Comparison of ENCODE assay signal across 8 cellular contexts in the genomic region with DNA sequence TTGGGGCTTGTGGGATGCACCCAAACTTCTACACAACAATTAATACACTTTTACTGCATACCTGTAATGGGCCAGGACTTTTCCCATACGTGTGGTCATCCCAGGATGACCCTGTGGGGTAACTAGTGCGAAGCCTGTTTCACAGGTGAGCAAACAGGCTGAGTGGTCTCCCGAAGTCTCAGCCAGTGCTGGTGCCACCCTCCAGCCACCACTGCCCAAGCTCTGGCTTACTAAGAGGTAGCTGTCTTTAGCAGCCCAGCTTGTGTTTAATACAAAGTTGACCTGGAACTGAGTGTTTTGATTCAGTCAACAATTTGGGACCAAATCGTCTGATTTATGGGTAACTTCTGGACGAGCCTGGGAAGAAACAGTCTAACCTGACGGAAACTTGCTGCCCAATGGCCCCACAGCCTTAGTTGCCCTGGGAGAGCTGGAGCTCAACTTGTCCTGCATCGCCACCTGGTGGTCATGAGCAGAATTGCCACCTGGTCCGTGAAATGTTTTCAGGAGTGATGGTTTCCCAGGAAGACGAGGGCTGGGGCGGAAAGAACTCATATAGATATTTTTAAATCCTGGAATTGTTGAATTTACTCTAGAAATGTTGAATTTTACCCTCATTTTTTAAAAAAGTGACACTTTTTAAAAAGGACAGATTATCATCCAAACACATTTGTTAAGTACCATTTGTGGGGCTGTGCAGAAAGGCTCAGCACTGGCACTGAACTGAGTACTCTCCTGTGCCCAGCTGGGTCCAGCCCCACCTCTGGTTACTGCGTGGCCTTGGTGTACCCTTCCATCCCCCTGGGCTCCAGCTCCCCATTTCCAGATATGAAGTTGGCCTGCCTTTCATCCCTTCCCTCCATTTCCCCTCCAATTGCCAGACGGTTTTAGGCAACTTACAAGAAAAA.
DNase-seq lines count a peak whose midpoint lies in the region; ATAC-seq and TF ChIP-seq lines count a peak whose summit lies in the region.

No MANE protein-coding gene starts in this region.

- H3K27me3 ChIP-seq in lung (ENCODE audit: control insufficient read depth, insufficient read depth): no peaks in the 10 kb centered on the region

- H3K36me3 ChIP-seq in HEK293 (ENCODE audit: control insufficient read depth in 2 of 2, insufficient read depth in 1 of 2, low read length in 2 of 2) (no peaks in the 10 kb centered on the region), lung (ENCODE audit: control insufficient read depth in 2 of 2, insufficient read depth in 2 of 2, low read length in 2 of 2) (peaks cover 0 to 3% of the 10 kb centered on the region in 2 donors)

- CTCF ChIA-PET in HEK293 (lab: Yijun Ruan, JAX): interaction anchor here (0.5 to 14.2 kb wide), 55 partner anchors 10 to 1361 kb away, joined by 3 to 374 read pairs (median 4); no protein-coding TSS in a partner anchor

- DNase-seq in COLO829 (ENCODE audit: low spot score): peak; percentile 86
- peak; percentile 83 for DNase-seq in NCI-H69 (lab: John Stamatoyannopoulos, UW)
- peak; percentile 84 to 88 for DNase-seq in activated CD4-positive, alpha-beta T cell treated with anti-CD3 and anti-CD28 coated beads, Interleukin-2, amount 50 U/mL, for 48 hours
- peak; percentile 74 for DNase-seq in effector CD4-positive, alpha-beta T cell
- peak; percentile 87 for DNase-seq in lung (ENCODE audit: low spot score)
- peak; percentile 37 for DNase-seq in stimulated activated CD8-positive, alpha-beta memory T cell treated with anti-CD3 and anti-CD28 coated beads, Interleukin-12 subunit alpha, Interleukin-12 subunit beta, amount 100 ng/mL, for 4 hours (ENCODE audit: low read depth)

- H3K27ac ChIP-seq in HEK293 (ENCODE audit: extremely low read depth, low read depth, low read length) (no peak overlapping the region), lung (ENCODE audit: low read depth in 1 of 2, low read length in 1 of 2) (no peak overlapping the region)

- TF ChIP-seq CTCF in HEK293 (tag by site-specific recombination; IDR thresholded peaks at IDR 0.05) (peak; percentile 65), lung (IDR thresholded peaks at IDR 0.05; ENCODE audit: control extremely low read depth, extremely low read depth) (peak; percentile 97)

- H3K9me3 ChIP-seq in HEK293 (ENCODE audit: control insufficient read depth, insufficient read depth, low read depth, low read length): no peaks in the 10 kb centered on the region
- no peaks in the 10 kb centered on the region for H3K9me3 ChIP-seq in lung (ENCODE audit: control insufficient read depth in 2 of 2, insufficient read depth in 1 of 2, low read length in 1 of 2)

- no peaks in the 10 kb centered on the region for H3K4me1 ChIP-seq in HEK293 (ENCODE audit: control insufficient read depth, insufficient read depth, low read length)
- no peaks in the 10 kb centered on the region for H3K4me1 ChIP-seq in lung (ENCODE audit: control insufficient read depth in 2 of 2, insufficient read depth in 2 of 2, low read length in 2 of 2)

- POLR2A ChIA-PET in HEK293 (lab: Yijun Ruan, JAX): interaction anchor here (1.0 kb wide), 1 partner anchor 234 kb away, joined by 3 read pairs; no protein-coding TSS in a partner anchor

- no peak overlapping the region for H3K4me3 ChIP-seq in HEK293 (ENCODE audit: low read depth, low read length)
- H3K4me3 ChIP-seq in lung: no peak overlapping the region

- peak; percentile 54 for ATAC-seq in lung (ENCODE audit: insufficient read depth, low FRiP score)
- ATAC-seq in GM19324 (IDR thresholded peaks at IDR 0.05; ENCODE audit: low FRiP score, unreplicated experiment): no peak

- 29 to 40% methylated on average over 12 of the region's 12 CpGs for WGBS in lung, 2 donors

TF ChIP-seq in HEK293, 187 proteins besides CTCF, POLR2A, EP300 and RAD21:
- TF ChIP-seq ZNF558 (tag by site-specific recombination; IDR thresholded peaks at IDR 0.05) (no peak), ZNF660 (tag by site-specific recombination; IDR thresholded peaks at IDR 0.05) (0 out of 2 replicates have a peak, but pooled peaks have one; percentile 22), ZNF514 (tag by site-specific recombination; IDR thresholded peaks at IDR 0.05) (no peak), ZNF350 (tag by site-specific recombination; IDR thresholded peaks at IDR 0.05) (no peak), ZFP69B (tag by site-specific recombination; IDR thresholded peaks at IDR 0.05) (peak; percentile 42; the same call in 1 of the 2 replicates), KLF8 (tag by site-specific recombination; IDR thresholded peaks at IDR 0.05) (no peak), ZNF692 (tag by site-specific recombination; IDR thresholded peaks at IDR 0.05) (0 out of 2 replicates have a peak, but pooled peaks have one; percentile 15), HOXA7 (CRISPR knock-in tag; IDR thresholded peaks at IDR 0.05; ENCODE audit: borderline replicate concordance) (no peak), ZNF777 (tag by site-specific recombination; IDR thresholded peaks at IDR 0.05; ENCODE audit: borderline replicate concordance) (no peak), ZNF654 (tag by site-specific recombination; IDR thresholded peaks at IDR 0.05; ENCODE audit: low read depth) (peak; percentile 68), HOXC10 (CRISPR knock-in tag; IDR thresholded peaks at IDR 0.05) (no peak), GLIS1 (tag by site-specific recombination; IDR thresholded peaks at IDR 0.05) (no peak)
- TF ChIP-seq, protein P1, sequence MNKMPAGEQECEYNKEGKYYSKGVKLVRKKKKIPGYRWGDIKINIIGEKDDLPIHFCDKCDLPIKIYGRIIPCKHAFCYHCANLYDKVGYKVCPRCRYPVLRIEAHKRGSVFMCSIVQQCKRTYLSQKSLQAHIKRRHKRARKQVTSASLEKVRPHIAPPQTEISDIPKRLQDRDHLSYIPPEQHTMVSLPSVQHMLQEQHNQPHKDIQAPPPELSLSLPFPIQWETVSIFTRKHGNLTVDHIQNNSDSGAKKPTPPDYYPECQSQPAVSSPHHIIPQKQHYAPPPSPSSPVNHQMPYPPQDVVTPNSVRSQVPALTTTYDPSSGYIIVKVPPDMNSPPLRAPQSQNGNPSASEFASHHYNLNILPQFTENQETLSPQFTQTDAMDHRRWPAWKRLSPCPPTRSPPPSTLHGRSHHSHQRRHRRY (tag by site-specific recombination; IDR thresholded peaks at IDR 0.05): no peak

Comparison
In these comparisons a context has a peak if more than half of its experiments do, and no peak if none do; other contexts are left out.
1. DNase-seq: peak in every context shown above with its lines; median percentile 87 in lung; 86 in COLO829; 86 in activated CD4-positive, alpha-beta T cell treated with anti-CD3 and anti-CD28 coated beads, Interleukin-2, amount 50 U/mL, for 48 hours; 83 in NCI-H69; 74 in effector CD4-positive, alpha-beta T cell; 37 in stimulated activated CD8-positive, alpha-beta memory T cell treated with anti-CD3 and anti-CD28 coated beads, Interleukin-12 subunit alpha, Interleukin-12 subunit beta, amount 100 ng/mL, for 4 hours.